23 cellular contexts compared by ENCODE assay signal in genomic region chr4:38730493-38730829, GRCh38. TPM values are rescaled to one million over a fixed set of nuclear protein-coding genes. Genes with fewer than 3 reads are reported as not detected.
A peak's percentile ranks its signal among the peaks of the same experiment; 100 is the strongest.
DNase-seq lines count a peak whose midpoint lies in the region; ATAC-seq, FAIRE-seq and TF ChIP-seq lines count a peak whose summit lies in the region.
"Had no signal": no experiment of that assay in that cellular context is flagged by ENCODE, and none has a peak within 500 bp of the region (broad histone marks: within the 10 kb centered on the region; RNA-seq: fewer than 3 reads in every experiment).

No MANE protein-coding gene starts in this region.

- no peak for TF ChIP-seq POLR2A in GM12878 (IDR thresholded peaks at IDR 0.05; ENCODE audit: low read depth, low read length)

- RAD21 ChIA-PET in GM12878 (lab: Charles Lee; ENCODE audit: unreplicated experiment), result interaction anchor here (0.5 to 6.9 kb wide), 19 partner anchors 9 to 1037 kb away, joined by 3 to 66 read pairs (median 4); partner anchors contain the start of genes TLR1 and TLR10

- TF ChIP-seq CTCF in OCI-LY3 (IDR thresholded peaks at IDR 0.05; ENCODE audit: low read depth, low read length) (no peak), GM12878 (IDR thresholded peaks at IDR 0.05 in 2 of 3, conservative IDR thresholded peaks at IDR 0.05 in 1 of 3; ENCODE audit: control insufficient read depth in 2 of 3, extremely low read depth in 1 of 3, insufficient read depth in 1 of 3, low read depth in 3 of 3, low read length in 3 of 3) (no peak), neural progenitor cell (IDR thresholded peaks at IDR 0.05) (no peak), BE2C (IDR thresholded peaks at IDR 0.05; ENCODE audit: low read depth, low read length) (no peak)

- H3K79me2 ChIP-seq in ACC112 (ENCODE audit: control insufficient read depth, insufficient read depth, low read length, unreplicated experiment) (no peaks in the 10 kb centered on the region), OCI-LY3 (ENCODE audit: low read length) (no peaks in the 10 kb centered on the region), GM12878 (ENCODE audit: control insufficient read depth, insufficient read depth, low read length) (no peaks in the 10 kb centered on the region), neural progenitor cell (ENCODE audit: low read depth) (no peaks in the 10 kb centered on the region)

- peaks cover 8% of the 10 kb centered on the region for H3K36me3 Mint-ChIP-seq in neural progenitor cell
- H3K36me3 Mint-ChIP-seq: mesothelial cell of epicardium had no signal

- TF ChIP-seq RAD21 in GM12878 (IDR thresholded peaks at IDR 0.05; ENCODE audit: insufficient read depth, low read depth, low read length), result no peak

- H3K9me3 ChIP-seq in OCI-LY3 (ENCODE audit: insufficient read depth, low read length), result no peaks in the 10 kb centered on the region
- H3K9me3 ChIP-seq in GM12878 (replicated peaks; ENCODE audit: control insufficient read depth, insufficient read depth, low read length), result peaks cover 6% of the 10 kb centered on the region; the same call in 2 of the 3 replicates
- H3K9me3 ChIP-seq in neural progenitor cell (ENCODE audit: low read depth), result no peaks in the 10 kb centered on the region
- no peaks in the 10 kb centered on the region for H3K9me3 ChIP-seq in MG63
- no peaks in the 10 kb centered on the region for H3K9me3 ChIP-seq in BE2C
- H3K9me3 ChIP-seq: A549, HAP-1, pancreas had no signal

- CTCF ChIA-PET in GM12878 (lab: Yijun Ruan, JAX), result interaction anchor here (0.8 to 7.1 kb wide), 19 partner anchors 12 to 664 kb away, joined by 3 to 65 read pairs (median 5); partner anchors contain the start of gene TLR10

- H3K27me3 ChIP-seq in ACC112 (ENCODE audit: insufficient read depth, low read length) (no peaks in the 10 kb centered on the region), OCI-LY3 (ENCODE audit: low read depth, low read length) (no peaks in the 10 kb centered on the region), GM12878 (replicated peaks in 1 of 2; ENCODE audit: control insufficient read depth in 2 of 2, insufficient read depth in 2 of 2, low read length in 1 of 2) (no peaks in the 10 kb centered on the region; a peak in 1 of 4 replicates), neural progenitor cell (no peaks in the 10 kb centered on the region), MG63 (no peaks in the 10 kb centered on the region), BE2C (no peaks in the 10 kb centered on the region)
- H3K27me3 ChIP-seq: pancreas had no signal

- peaks cover 13% of the 10 kb centered on the region for H3K27me3 Mint-ChIP-seq in neural progenitor cell (ENCODE audit: insufficient read depth, low read depth)
- H3K27me3 Mint-ChIP-seq: activated CD4-positive, alpha-beta T cell treated with anti-CD3 and anti-CD28 coated beads, Interleukin-2, amount 10 ng/mL, durations not matched to agents 7 days and 5 days; effector memory CD8-positive, alpha-beta T cell had no signal

- POLR2A ChIA-PET in GM12878 (lab: Charles Lee), result interaction anchor here (0.6 to 1.3 kb wide), 5 partner anchors 52 to 598 kb away, joined by 3 to 5 read pairs (median 3); partner anchors contain the start of gene TLR10

- in situ Hi-C loops in GM12878 (cut with MboI), result loop anchor here (5.0 kb wide), 2 partner anchors 548 to 658 kb away; no protein-coding TSS in a partner anchor

- intact Hi-C loops in GM12878 (cut with micrococcal nuclease; ENCODE audit: unreplicated experiment), result loop anchor here (1.0 to 5.0 kb wide), 4 partner anchors 55 to 653 kb away; no protein-coding TSS in a partner anchor

- FAIRE-seq in GM12878 (lab: Jason Lieb, UNC), result no peak
- FAIRE-seq: A549, bronchial epithelial cell, pancreas had no signal

- peaks cover 13% of the 10 kb centered on the region for H3K4me1 Mint-ChIP-seq in neural progenitor cell
- H3K4me1 Mint-ChIP-seq: mesothelial cell of epicardium had no signal

- 73% methylated on average over 4 of the region's 4 CpGs for WGBS in GM12878 (ENCODE audit: insufficient coverage, insufficient replicate concordance, low lambda C conversion rate, missing lambda C conversion rate)

- ATAC-seq in GM12878, result no peak

- peak overlapping the region; percentile 10 for H2AFZ ChIP-seq in ACC112 (ENCODE audit: low read length, unreplicated experiment)
- peak overlapping the region; percentile 56; the same call in 1 of the 2 replicates for H2AFZ ChIP-seq in OCI-LY3 (ENCODE audit: low read depth, low read length)
- peak overlapping the region; percentile 69; the same call in 1 of the 2 replicates for H2AFZ ChIP-seq in GM12878 (ENCODE audit: control insufficient read depth, low read depth, low read length)
- H2AFZ ChIP-seq in neural progenitor cell (replicated peaks), result peak overlapping the region; percentile 9

- H3K4me3 ChIP-seq in ACC112 (ENCODE audit: low read depth, low read length) (no peak overlapping the region), OCI-LY3 (ENCODE audit: low read length) (no peak overlapping the region), GM12878 (no peak overlapping the region), neural progenitor cell (no peak overlapping the region), MG63 (no peak overlapping the region), BE2C (ENCODE audit: low read depth, low read length) (no peak overlapping the region)
- H3K4me3 ChIP-seq: A549, coronary artery, HAP-1, pancreas had no signal

- H3K4me1 ChIP-seq in ACC112 (ENCODE audit: control insufficient read depth, insufficient read depth, low read length, unreplicated experiment), result peaks cover 7% of the 10 kb centered on the region
- H3K4me1 ChIP-seq in OCI-LY3 (ENCODE audit: low read length), result peaks cover 9% of the 10 kb centered on the region
- peaks cover 16% of the 10 kb centered on the region for H3K4me1 ChIP-seq in GM12878 (ENCODE audit: control insufficient read depth, insufficient read depth, low read length)
- H3K4me1 ChIP-seq in neural progenitor cell, result no peaks in the 10 kb centered on the region
- H3K4me1 ChIP-seq in BE2C, result no peaks in the 10 kb centered on the region

- no peak overlapping the region for H3K4me3 Mint-ChIP-seq in neural progenitor cell
- H3K4me3 Mint-ChIP-seq: activated CD4-positive, alpha-beta T cell treated with anti-CD3 and anti-CD28 coated beads, Interleukin-2, amount 10 ng/mL, durations not matched to agents 7 days and 5 days; activated T-cell treated with anti-CD3 and anti-CD28 coated beads, Interleukin-2, amount 50 U/mL, for 4 hours; mesothelial cell of epicardium; nephron had no signal

- BruUV-seq in GM12878 (replicated peaks; lab: Mats Ljungman, UMichigan), result no TSS peak

- SMC1A ChIA-PET in GM12878 (lab: Charles Lee; ENCODE audit: uncharacterized antibody, unreplicated experiment), result interaction anchor here (0.5 to 5.8 kb wide), 16 partner anchors 9 to 661 kb away, joined by 3 to 40 read pairs (median 6); partner anchors contain the start of genes TLR1 and TLR10

- peak overlapping the region; percentile 55; the same call in 1 of the 2 replicates for H3K4me2 ChIP-seq in OCI-LY3 (ENCODE audit: low read length)
- peak overlapping the region; percentile 70 for H3K4me2 ChIP-seq in GM12878 (ENCODE audit: control insufficient read depth, insufficient read depth)
- H3K4me2 ChIP-seq in neural progenitor cell, result no peak overlapping the region

- H3F3A ChIP-seq in neural progenitor cell (ENCODE audit: low read depth), result no peaks in the 10 kb centered on the region

- H3K9ac ChIP-seq in OCI-LY3 (ENCODE audit: low read length), result no peak overlapping the region
- no peak overlapping the region for H3K9ac ChIP-seq in GM12878 (ENCODE audit: control insufficient read depth, insufficient read depth, low read length)
- H3K9ac ChIP-seq in neural progenitor cell, result no peak overlapping the region

- no peak overlapping the region for H3K27ac ChIP-seq in ACC112 (ENCODE audit: low read depth, low read length)
- no peak overlapping the region for H3K27ac ChIP-seq in OCI-LY3 (ENCODE audit: low read length)
- peak overlapping the region; percentile 57 for H3K27ac ChIP-seq in GM12878 (ENCODE audit: control insufficient read depth, insufficient read depth)
- H3K27ac ChIP-seq in neural progenitor cell, result no peak overlapping the region
- H3K27ac ChIP-seq: coronary artery, pancreas had no signal

- DNase-seq in GM12878 (ENCODE audit: low read depth, low spot score) (no peak), neural progenitor cell (ENCODE audit: low spot score) (no peak), UCSD-AML1 (lab: John Stamatoyannopoulos, UW; ENCODE audit: unreplicated experiment) (no peak), NCI-H1417 (lab: John Stamatoyannopoulos, UW) (no peak), MG63 (no peak), BE2C (no peak)
- DNase-seq: NCI-H1417 treated with DMSO at 0.1 percent for 48 hours had no signal

- no peak overlapping the region for H3K27ac Mint-ChIP-seq in neural progenitor cell
- H3K27ac Mint-ChIP-seq: activated CD4-positive, alpha-beta T cell treated with anti-CD3 and anti-CD28 coated beads, Interleukin-2, amount 10 ng/mL, durations not matched to agents 7 days and 5 days; effector memory CD8-positive, alpha-beta T cell; mesothelial cell of epicardium; nephron had no signal

- no peak for TF ChIP-seq EP300 in GM12878 (IDR thresholded peaks at IDR 0.05; ENCODE audit: borderline replicate concordance in 1 of 2, control insufficient read depth in 1 of 2, low read depth in 2 of 2, low read length in 2 of 2)

- no peaks in the 10 kb centered on the region for H4K20me1 ChIP-seq in OCI-LY3 (ENCODE audit: insufficient read depth, low read length)
- H4K20me1 ChIP-seq in GM12878 (ENCODE audit: control insufficient read depth, insufficient read depth), result no peaks in the 10 kb centered on the region
- H4K20me1 ChIP-seq in neural progenitor cell (ENCODE audit: low read depth), result no peaks in the 10 kb centered on the region

- H3K9me3 Mint-ChIP-seq in neural progenitor cell, result peaks cover 15% of the 10 kb centered on the region
- H3K9me3 Mint-ChIP-seq: activated T-cell treated with anti-CD3 and anti-CD28 coated beads, Interleukin-2, amount 50 U/mL, for 4 hours had no signal

- H3K36me3 ChIP-seq in ACC112 (ENCODE audit: insufficient read depth, low read length), result no peaks in the 10 kb centered on the region
- H3K36me3 ChIP-seq in OCI-LY3 (replicated peaks; ENCODE audit: low read depth, low read length), result peaks cover 6% of the 10 kb centered on the region
- H3K36me3 ChIP-seq in GM12878 (ENCODE audit: control insufficient read depth in 2 of 2, insufficient read depth in 2 of 2, low read length in 1 of 2), result no peaks in the 10 kb centered on the region
- H3K36me3 ChIP-seq in neural progenitor cell, result no peaks in the 10 kb centered on the region
- H3K36me3 ChIP-seq in MG63, result no peaks in the 10 kb centered on the region
- H3K36me3 ChIP-seq in BE2C, result no peaks in the 10 kb centered on the region
- H3K36me3 ChIP-seq: HAP-1, pancreas had no signal

RNA-seq across cellular contexts. Expression of gene TLR10, which starts 52.3 kb away (rescaled TPM):
- 307 and 331 TPM in 2 replicates for total RNA-seq in GM12878 (2013; cell fraction: nucleolus; rRNA removed)
- total RNA-seq in GM12878 (2014; rRNA removed), result 82.7 and 109 TPM in 2 replicates
- 107 and 109 TPM in 2 replicates for total RNA-seq in GM12878 (2014; rRNA removed; fragmentation: Illumina TruSeq; extraction: Trizol)
- 50.4 and 52.8 TPM in 2 replicates for total RNA-seq in GM12878 (2021)
- 37.6 TPM for polyA plus RNA-seq in GM12878 (2011; ENCODE audit: low read depth)
- polyA plus RNA-seq in GM12878 (2011; rRNA removed), result 149 and 243 TPM in 2 replicates
- 53.5 and 61.0 TPM in 2 replicates for polyA plus RNA-seq in GM12878 (2011; cell fraction: cytosol; rRNA removed)
- 75.6 and 82.5 TPM in 2 replicates for polyA plus RNA-seq in GM12878 (2011; cell fraction: nucleus; rRNA removed)
- 49.5 and 69.6 TPM in 2 replicates for polyA plus RNA-seq in GM12878 (2012)
- polyA plus RNA-seq in GM12878 (2014; fragmentation: Illumina TruSeq; extraction: Trizol), result 118 and 166 TPM in 2 replicates
- 10 to 100 TPM; 31.5 to 41.8 TPM for polyA plus RNA-seq in GM12878 (2014; fragmentation: Nextera tagmentation; extraction: Ambion mirVana)
- 65.8 and 79.3 TPM in 2 replicates for polyA plus RNA-seq in GM12878 (2014; rRNA removed)
- 10 to 100 TPM; 45.9 to 47.1 TPM for polyA plus RNA-seq in GM12878 (2016; fragmentation: Nextera tagmentation; extraction: Ambion mirVana)
- polyA minus RNA-seq in GM12878 (2011; rRNA and poly(A)+ RNA removed), result 80.6 and 111 TPM in 2 replicates
- 23.4 and 28.1 TPM in 2 replicates for polyA minus RNA-seq in GM12878 (2011; cell fraction: cytosol; rRNA and poly(A)+ RNA removed)
- 39.7 and 47.2 TPM in 2 replicates for polyA minus RNA-seq in GM12878 (2011; cell fraction: nucleus; rRNA and poly(A)+ RNA removed)
- not detected in 2 replicates for total RNA-seq in neural progenitor cell (ENCODE audit: low replicate concordance)
- not detected in 2 replicates for total RNA-seq in MG63 (2014; rRNA removed; shearing (Covaris generic); ENCODE audit: low replicate concordance)
- not detected for polyA plus RNA-seq in BE2C (2012; ENCODE audit: insufficient read depth, insufficient read length, low read depth)
- total RNA-seq: bronchial epithelial cell, fibroblast of villous mesenchyme, HT1080, left ventricle myocardium superior, MCF 10A, mesothelial cell of epicardium had no signal

Comparison
In these comparisons a context has a peak if more than half of its experiments do, and no peak if none do; other contexts are left out.
1. H2AFZ ChIP-seq: peak in every context shown above with its lines; median percentile 69 in GM12878; 56 in OCI-LY3; 10 in ACC112; 9 in neural progenitor cell.
2. RNA of gene TLR10, which starts 52.3 kb away (total RNA-seq): 50.4 to 331 TPM in GM12878; not detected in neural progenitor cell and not detected in MG63; every median in the first group is over 10 times any median in the second.